24 cellular contexts compared by ENCODE assay signal in genomic region chr5:110088676-110089436, GRCh38.
A peak's percentile ranks its signal among the peaks of the same experiment; 100 is the strongest.
DNase-seq lines count a peak whose midpoint lies in the region; ATAC-seq, FAIRE-seq and TF ChIP-seq lines count a peak whose summit lies in the region.
"Had no signal": no experiment of that assay in that cellular context is flagged by ENCODE, and none has a peak within 500 bp of the region (broad histone marks: within the 10 kb centered on the region; RNA-seq: fewer than 3 reads in every experiment).

No MANE protein-coding gene starts in this region.

- TF ChIP-seq RAD21 in liver (IDR thresholded peaks at IDR 0.05) (no peak), HepG2 (CRISPR knock-in tag; IDR thresholded peaks at IDR 0.05) (no peak)

- TF ChIP-seq EP300 in HepG2 (IDR thresholded peaks at IDR 0.05; ENCODE audit: low read depth in 2 of 2, low read length in 2 of 2) = no peak
- no peak for TF ChIP-seq EP300 in HepG2 (CRISPR knock-in tag; IDR thresholded peaks at IDR 0.05; ENCODE audit: borderline replicate concordance)

- DNase-seq in activated CD4-positive, CD25-positive, alpha-beta regulatory T cell (lab: John Stamatoyannopoulos, UW) = no peak
- DNase-seq in HepG2 (ENCODE audit: low spot score) = no peak
- DNase-seq in epithelial cell of esophagus (ENCODE audit: low read depth) = peak; percentile 95
- DNase-seq in WTC11 (ENCODE audit: low spot score) = no peak
- no peak for DNase-seq in foreskin melanocyte
- DNase-seq: activated effector memory CD4-positive, alpha-beta T cell treated with anti-CD3 and anti-CD28 coated beads, Interleukin-2, amount 50 U/mL, for 16 hours; DND-41; foreskin fibroblast; Karpas-422; left lung; naive thymus-derived CD4-positive, alpha-beta T cell; NCI-H1694 treated with DMSO at 0.1 percent for 48 hours; NCI-H69; RPMI8226; SK-N-SH; stimulated activated CD4-positive, alpha-beta T cell treated with anti-CD3 and anti-CD28 coated beads, Interleukin-4, amount 100 ng/mL, for 1 hour; stimulated activated naive B cell treated with anti-CD40 and anti-IgM and Interleukin-4, amounts not matched to agents 10 μg/mL and 1 μg/mL and 100 μg/mL, for 72 hours; WERI-Rb-1 had no signal

- CTCF ChIA-PET in HepG2 (lab: Yijun Ruan, JAX; ENCODE audit: low intra/inter-chr PET ratio, low total read pairs) = no interaction called here
- CTCF ChIA-PET in WTC11 (lab: Charles Lee) = no interaction called here

- no peak overlapping the region for H3K4me2 ChIP-seq in HepG2 (ENCODE audit: low read depth, low read length)
- H3K4me2 ChIP-seq: SK-N-SH had no signal

- FAIRE-seq in HepG2 (lab: Jason Lieb, UNC) = no peak

- no peak for TF ChIP-seq POLR2A in HepG2 (IDR thresholded peaks at IDR 0.05; ENCODE audit: insufficient read depth in 1 of 2, low read depth in 2 of 2, low read length in 2 of 2)

- no peak overlapping the region for H3K4me3 ChIP-seq in liver (ENCODE audit: low read depth in 1 of 3, low read length in 3 of 3)
- H3K4me3 ChIP-seq in HepG2 (replicated peaks in 1 of 3; ENCODE audit: insufficient read depth in 1 of 3, low read depth in 2 of 3, low read length in 3 of 3) = no peak overlapping the region
- no peak overlapping the region for H3K4me3 ChIP-seq in epithelial cell of esophagus (ENCODE audit: low read length)
- H3K4me3 ChIP-seq: ascending aorta, left lung had no signal

- no peaks in the 10 kb centered on the region for H3K36me3 Mint-ChIP-seq in stimulated activated naive CD8-positive, alpha-beta T cell treated with anti-CD3 and anti-CD28 coated beads, Interleukin-15, Interleukin-2, amounts not matched to agents 100 ng/mL and 50 ng/mL, for 24 hours (ENCODE audit: low read depth)
- H3K36me3 Mint-ChIP-seq in WTC11 = no peaks in the 10 kb centered on the region
- H3K36me3 Mint-ChIP-seq: naive thymus-derived CD4-positive, alpha-beta T cell; stimulated activated naive B cell treated with anti-CD40 and anti-IgM and Interleukin-4, amounts not matched to agents 10 μg/mL and 1 μg/mL and 100 μg/mL, for 72 hours had no signal

- H2AFZ ChIP-seq in HepG2 (ENCODE audit: low read length) = no peak overlapping the region

- H3K4me3 Mint-ChIP-seq in stimulated activated naive CD8-positive, alpha-beta T cell treated with anti-CD3 and anti-CD28 coated beads, Interleukin-15, Interleukin-2, amounts not matched to agents 100 ng/mL and 50 ng/mL, for 24 hours = peak overlapping the region; percentile 69
- no peak overlapping the region for H3K4me3 Mint-ChIP-seq in WTC11
- H3K4me3 Mint-ChIP-seq: central memory CD8-positive, alpha-beta T cell; naive thymus-derived CD4-positive, alpha-beta T cell; stimulated activated naive B cell treated with anti-CD40 and anti-IgM and Interleukin-4, amounts not matched to agents 10 μg/mL and 1 μg/mL and 100 μg/mL, for 72 hours had no signal

- H3K9me3 Mint-ChIP-seq in stimulated activated naive CD8-positive, alpha-beta T cell treated with anti-CD3 and anti-CD28 coated beads, Interleukin-15, Interleukin-2, amounts not matched to agents 100 ng/mL and 50 ng/mL, for 24 hours = no peaks in the 10 kb centered on the region
- H3K9me3 Mint-ChIP-seq in WTC11 = no peaks in the 10 kb centered on the region
- H3K9me3 Mint-ChIP-seq: central memory CD8-positive, alpha-beta T cell; naive thymus-derived CD4-positive, alpha-beta T cell; stimulated activated naive B cell treated with anti-CD40 and anti-IgM and Interleukin-4, amounts not matched to agents 10 μg/mL and 1 μg/mL and 100 μg/mL, for 72 hours had no signal

- H3K79me2 ChIP-seq in HepG2 (ENCODE audit: insufficient read depth, low read length) = no peaks in the 10 kb centered on the region

- H4K20me1 ChIP-seq in HepG2 (ENCODE audit: insufficient read depth, low read length) = no peaks in the 10 kb centered on the region

- peaks cover 0 to 24% (median 9%) of the 10 kb centered on the region in 4 donors for H3K4me1 ChIP-seq in liver (ENCODE audit: control insufficient read depth in 4 of 4, insufficient read depth in 4 of 4, low read length in 3 of 4)
- H3K4me1 ChIP-seq in HepG2 (ENCODE audit: insufficient read depth, low read length) = peaks cover 36% of the 10 kb centered on the region
- H3K4me1 ChIP-seq: left lung had no signal

- H3K27me3 ChIP-seq in liver (ENCODE audit: control insufficient read depth in 4 of 4, insufficient read depth in 4 of 4, low read length in 3 of 4) (no peaks in the 10 kb centered on the region), HepG2 (ENCODE audit: control insufficient read depth in 1 of 2, insufficient read depth in 2 of 2, low read length in 2 of 2) (no peaks in the 10 kb centered on the region)
- H3K27me3 ChIP-seq: ascending aorta, left lung had no signal

- in situ Hi-C loops in HepG2 (cut with HindIII; ENCODE audit: extremely low pct_ligation_motif_present, low pct_unique_long_range_greater_than_20kb) = no loop called here

- peak overlapping the region in 1 of 2 donors; percentile 26 for H3K27ac ChIP-seq in liver (ENCODE audit: low read depth in 1 of 2, low read length in 2 of 2)
- H3K27ac ChIP-seq in HepG2 (ENCODE audit: extremely low read length, insufficient read depth, low read length) = no peak overlapping the region
- H3K27ac ChIP-seq: ascending aorta, left lung, WERI-Rb-1 had no signal

- no peak for TF ChIP-seq CTCF in liver (IDR thresholded peaks at IDR 0.05; ENCODE audit: low read depth, low read length, missing input control)
- no peak for TF ChIP-seq CTCF in HepG2 (CRISPR knock-in tag; IDR thresholded peaks at IDR 0.05)
- TF ChIP-seq CTCF in epithelial cell of esophagus (IDR thresholded peaks at IDR 0.05; ENCODE audit: insufficient read depth, low read depth, low read length, missing control alignments) = no peak
- TF ChIP-seq CTCF in WTC11 (IDR thresholded peaks at IDR 0.05) = no peak

- intact Hi-C loops in HepG2 (cut with micrococcal nuclease; ENCODE audit: unreplicated experiment) = loop anchor here (1.0 kb wide), 1 partner anchor 44 kb away; no protein-coding TSS in a partner anchor

- H3K4me1 Mint-ChIP-seq in stimulated activated naive CD8-positive, alpha-beta T cell treated with anti-CD3 and anti-CD28 coated beads, Interleukin-15, Interleukin-2, amounts not matched to agents 100 ng/mL and 50 ng/mL, for 24 hours (ENCODE audit: low read depth) = peaks cover 69% of the 10 kb centered on the region
- H3K4me1 Mint-ChIP-seq in WTC11 = no peaks in the 10 kb centered on the region
- H3K4me1 Mint-ChIP-seq: central memory CD8-positive, alpha-beta T cell; stimulated activated naive B cell treated with anti-CD40 and anti-IgM and Interleukin-4, amounts not matched to agents 10 μg/mL and 1 μg/mL and 100 μg/mL, for 72 hours had no signal

- WGBS in liver = 34% methylated on average over 1 of the region's 1 CpG
- 13% methylated on average over 1 of the region's 1 CpG for WGBS in HepG2 (ENCODE audit: low lambda C conversion rate)

- POLR2A ChIA-PET in HepG2 (lab: Yijun Ruan, JAX) (no interaction called here), WTC11 (lab: Charles Lee) (no interaction called here)

- peak; percentile 37 to 50 for ATAC-seq in activated CD4-positive, CD25-positive, alpha-beta regulatory T cell treated with anti-CD3 and anti-CD28 coated beads, Interleukin-2, amount 50 U/mL, for 24 hours
- ATAC-seq in HepG2 (no peak), WTC11 (no peak)
- ATAC-seq: HCT116; left lung; naive thymus-derived CD4-positive, alpha-beta T cell; stimulated activated naive B cell treated with anti-CD40 and anti-IgM and Interleukin-4, amounts not matched to agents 10 μg/mL and 1 μg/mL and 100 μg/mL, for 72 hours had no signal

- no peak overlapping the region for H3K9ac ChIP-seq in liver (ENCODE audit: low read depth in 1 of 2, low read length in 2 of 2)
- no peak overlapping the region for H3K9ac ChIP-seq in HepG2 (ENCODE audit: insufficient read depth, low read depth, low read length)
- H3K9ac ChIP-seq: SK-N-SH had no signal

- H3K27me3 Mint-ChIP-seq in stimulated activated naive CD8-positive, alpha-beta T cell treated with anti-CD3 and anti-CD28 coated beads, Interleukin-15, Interleukin-2, amounts not matched to agents 100 ng/mL and 50 ng/mL, for 24 hours = no peaks in the 10 kb centered on the region
- no peaks in the 10 kb centered on the region for H3K27me3 Mint-ChIP-seq in WTC11 (ENCODE audit: low read depth)
- H3K27me3 Mint-ChIP-seq: central memory CD8-positive, alpha-beta T cell; naive thymus-derived CD4-positive, alpha-beta T cell; stimulated activated naive B cell treated with anti-CD40 and anti-IgM and Interleukin-4, amounts not matched to agents 10 μg/mL and 1 μg/mL and 100 μg/mL, for 72 hours had no signal

- peak overlapping the region; percentile 93 for H3K27ac Mint-ChIP-seq in stimulated activated naive CD8-positive, alpha-beta T cell treated with anti-CD3 and anti-CD28 coated beads, Interleukin-15, Interleukin-2, amounts not matched to agents 100 ng/mL and 50 ng/mL, for 24 hours
- H3K27ac Mint-ChIP-seq in WTC11 = no peak overlapping the region
- H3K27ac Mint-ChIP-seq: naive thymus-derived CD4-positive, alpha-beta T cell; stimulated activated naive B cell treated with anti-CD40 and anti-IgM and Interleukin-4, amounts not matched to agents 10 μg/mL and 1 μg/mL and 100 μg/mL, for 72 hours had no signal

- H3K36me3 ChIP-seq in liver (ENCODE audit: control insufficient read depth in 4 of 4, insufficient read depth in 3 of 4, low read depth in 1 of 4, low read length in 3 of 4) (no peaks in the 10 kb centered on the region), HepG2 (replicated peaks in 1 of 2; ENCODE audit: control insufficient read depth in 1 of 2, insufficient read depth in 2 of 2, low read length in 2 of 2) (no peaks in the 10 kb centered on the region)
- H3K36me3 ChIP-seq: ascending aorta, left lung, WERI-Rb-1 had no signal

- BruUV-seq in HepG2 (replicated peaks; lab: Mats Ljungman, UMichigan) = no TSS peak

- no peaks in the 10 kb centered on the region for H3K9me3 ChIP-seq in liver (ENCODE audit: control insufficient read depth in 4 of 4, low read length in 3 of 4)
- H3K9me3 ChIP-seq in HepG2 (ENCODE audit: low read length) = no peaks in the 10 kb centered on the region
- H3K9me3 ChIP-seq: ascending aorta, left lung, SK-N-SH had no signal

TF ChIP-seq in liver, 16 proteins besides CTCF, POLR2A, EP300 and RAD21:
- no peak for TF ChIP-seq RXRA (IDR thresholded peaks at IDR 0.05)
- peak; percentile 12 for TF ChIP-seq SP1 (IDR thresholded peaks at IDR 0.05)
- TF ChIP-seq YY1 (IDR thresholded peaks at IDR 0.05) = peak; percentile 33

TF ChIP-seq in HepG2, 621 proteins besides CTCF, POLR2A, EP300 and RAD21 (continues in another document):
- TF ChIP-seq ZNF446 (CRISPR knock-in tag; IDR thresholded peaks at IDR 0.05) (no peak), SPEN (CRISPR knock-in tag; IDR thresholded peaks at IDR 0.05; ENCODE audit: low read depth) (no peak)

TF ChIP-seq in WTC11, 78 proteins besides CTCF, POLR2A, EP300 and RAD21 (continues in another document):
- no peak for TF ChIP-seq TCF7 (CRISPR knock-in tag; IDR thresholded peaks at IDR 0.05; ENCODE audit: low read depth)

Comparison
In these comparisons a context has a peak if more than half of its experiments do, and no peak if none do; other contexts are left out.
1. ATAC-seq: peak in activated CD4-positive, CD25-positive, alpha-beta regulatory T cell treated with anti-CD3 and anti-CD28 coated beads, Interleukin-2, amount 50 U/mL, for 24 hours (2 of 2); none in HepG2 (single experiment) and WTC11 (single experiment).